30 cellular contexts compared by ENCODE assay signal in the genomic region with DNA sequence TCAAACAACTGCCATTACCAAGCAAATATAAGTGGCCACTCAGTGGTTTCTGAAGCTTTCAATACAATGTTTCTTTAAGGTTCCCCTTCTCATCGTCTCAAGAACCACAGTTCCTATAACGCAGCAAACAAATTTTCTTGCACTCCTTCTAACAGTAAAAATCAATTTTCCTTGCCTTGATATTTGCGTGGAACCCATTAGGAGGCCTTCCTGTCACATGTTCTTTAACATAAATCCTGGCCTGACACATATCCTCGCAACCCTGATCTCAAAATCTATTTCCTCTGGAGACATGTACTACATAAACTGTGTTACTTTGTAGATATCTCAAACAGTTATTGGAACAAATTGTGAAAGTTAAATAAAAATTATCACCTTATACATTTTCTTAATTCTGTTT.
"Had no signal": no experiment of that assay in that cellular context is flagged by ENCODE, and none has a peak within 500 bp of the region (broad histone marks: within the 10 kb centered on the region; RNA-seq: fewer than 3 reads in every experiment).

No MANE protein-coding gene starts in this region.

- DNase-seq: hypothalamus; immature natural killer cell; kidney; left colon; left lung; lower lobe of right lung; mammary epithelial cell; mesenchymal stem cell; midbrain; mucosa of descending colon; naive thymus-derived CD4-positive, alpha-beta T cell; nucleus accumbens; pancreas; posterior cingulate gyrus; retina; right cardiac atrium; spleen; stimulated activated CD4-positive, alpha-beta T cell treated with anti-CD3 and anti-CD28 coated beads, Interleukin-4, amount 100 ng/mL, for 24 hours; stimulated activated naive CD4-positive, alpha-beta T cell; tibial artery; trophoblast cell; uterus had no signal

- ATAC-seq: left colon; left lung; lower lobe of right lung; mucosa of descending colon; naive thymus-derived CD4-positive, alpha-beta T cell; natural killer cell treated with Interleukin-12 subunit alpha and Interleukin-12 subunit beta and Interleukin-15 and Interleukin-18, amount 100 ng/mL, for 72 hours; pancreas; right cardiac atrium; sciatic nerve; stimulated activated effector memory CD8-positive, alpha-beta T cell treated with anti-CD3 and anti-CD28 coated beads, Interleukin-12 subunit alpha, Interleukin-12 subunit beta, amount 100 ng/mL, for 72 hours had no signal

- H3K36me3 ChIP-seq: left lung, lower lobe of right lung, pancreas, prostate gland, spleen, suprapubic skin, thoracic aorta, tibial artery, uterus had no signal

- H3K4me3 Mint-ChIP-seq: immature natural killer cell; naive thymus-derived CD4-positive, alpha-beta T cell; natural killer cell treated with Interleukin-12 subunit alpha and Interleukin-12 subunit beta and Interleukin-15 and Interleukin-18, amount 100 ng/mL, for 72 hours; stimulated activated effector memory CD8-positive, alpha-beta T cell treated with anti-CD3 and anti-CD28 coated beads, Interleukin-12 subunit alpha, Interleukin-12 subunit beta, amount 100 ng/mL, for 72 hours; stimulated activated naive CD8-positive, alpha-beta T cell treated with anti-CD3 and anti-CD28 coated beads, Interleukin-15, Interleukin-2, amounts not matched to agents 100 ng/mL and 50 ng/mL, for 24 hours had no signal

- H3K4me1 Mint-ChIP-seq: immature natural killer cell; naive thymus-derived CD4-positive, alpha-beta T cell; stimulated activated effector memory CD8-positive, alpha-beta T cell treated with anti-CD3 and anti-CD28 coated beads, Interleukin-12 subunit alpha, Interleukin-12 subunit beta, amount 100 ng/mL, for 72 hours had no signal

- H3K36me3 Mint-ChIP-seq: immature natural killer cell; naive thymus-derived CD4-positive, alpha-beta T cell; natural killer cell treated with Interleukin-12 subunit alpha and Interleukin-12 subunit beta and Interleukin-15 and Interleukin-18, amount 100 ng/mL, for 72 hours; stimulated activated effector memory CD8-positive, alpha-beta T cell treated with anti-CD3 and anti-CD28 coated beads, Interleukin-12 subunit alpha, Interleukin-12 subunit beta, amount 100 ng/mL, for 72 hours had no signal

- H3K27ac ChIP-seq: left lung, lower lobe of right lung, pancreas, prostate gland, skin epidermis, spleen, suprapubic skin, thoracic aorta, tibial artery, uterus had no signal

- H3K9me3 Mint-ChIP-seq: naive thymus-derived CD4-positive, alpha-beta T cell; natural killer cell treated with Interleukin-12 subunit alpha and Interleukin-12 subunit beta and Interleukin-15 and Interleukin-18, amount 100 ng/mL, for 72 hours; stimulated activated effector memory CD8-positive, alpha-beta T cell treated with anti-CD3 and anti-CD28 coated beads, Interleukin-12 subunit alpha, Interleukin-12 subunit beta, amount 100 ng/mL, for 72 hours; stimulated activated naive CD8-positive, alpha-beta T cell treated with anti-CD3 and anti-CD28 coated beads, Interleukin-15, Interleukin-2, amounts not matched to agents 100 ng/mL and 50 ng/mL, for 24 hours had no signal

- H3K27me3 Mint-ChIP-seq: natural killer cell treated with Interleukin-12 subunit alpha and Interleukin-12 subunit beta and Interleukin-15 and Interleukin-18, amount 100 ng/mL, for 72 hours had no signal

- H3K27ac Mint-ChIP-seq: immature natural killer cell; naive thymus-derived CD4-positive, alpha-beta T cell; natural killer cell treated with Interleukin-12 subunit alpha and Interleukin-12 subunit beta and Interleukin-15 and Interleukin-18, amount 100 ng/mL, for 72 hours; stimulated activated effector memory CD8-positive, alpha-beta T cell treated with anti-CD3 and anti-CD28 coated beads, Interleukin-12 subunit alpha, Interleukin-12 subunit beta, amount 100 ng/mL, for 72 hours; stimulated activated naive CD8-positive, alpha-beta T cell treated with anti-CD3 and anti-CD28 coated beads, Interleukin-15, Interleukin-2, amounts not matched to agents 100 ng/mL and 50 ng/mL, for 24 hours had no signal

- H3K4me3 ChIP-seq: left lung, lower lobe of right lung, mucosa of descending colon, pancreas, prostate gland, skin epidermis, spleen, suprapubic skin, thoracic aorta, tibial artery, uterus had no signal

- H3K9me3 ChIP-seq: left lung, lower lobe of right lung, mucosa of descending colon, pancreas, prostate gland, spleen, suprapubic skin, thoracic aorta, tibial artery, uterus had no signal

- H3K27me3 ChIP-seq: left lung, pancreas, spleen, suprapubic skin, tibial artery, uterus had no signal

- H3K4me1 ChIP-seq: left lung, lower lobe of right lung, pancreas, prostate gland, spleen, suprapubic skin, tibial artery, uterus had no signal
